Comparison of ENCODE assay signal across 1 cellular context in the genomic region with DNA sequence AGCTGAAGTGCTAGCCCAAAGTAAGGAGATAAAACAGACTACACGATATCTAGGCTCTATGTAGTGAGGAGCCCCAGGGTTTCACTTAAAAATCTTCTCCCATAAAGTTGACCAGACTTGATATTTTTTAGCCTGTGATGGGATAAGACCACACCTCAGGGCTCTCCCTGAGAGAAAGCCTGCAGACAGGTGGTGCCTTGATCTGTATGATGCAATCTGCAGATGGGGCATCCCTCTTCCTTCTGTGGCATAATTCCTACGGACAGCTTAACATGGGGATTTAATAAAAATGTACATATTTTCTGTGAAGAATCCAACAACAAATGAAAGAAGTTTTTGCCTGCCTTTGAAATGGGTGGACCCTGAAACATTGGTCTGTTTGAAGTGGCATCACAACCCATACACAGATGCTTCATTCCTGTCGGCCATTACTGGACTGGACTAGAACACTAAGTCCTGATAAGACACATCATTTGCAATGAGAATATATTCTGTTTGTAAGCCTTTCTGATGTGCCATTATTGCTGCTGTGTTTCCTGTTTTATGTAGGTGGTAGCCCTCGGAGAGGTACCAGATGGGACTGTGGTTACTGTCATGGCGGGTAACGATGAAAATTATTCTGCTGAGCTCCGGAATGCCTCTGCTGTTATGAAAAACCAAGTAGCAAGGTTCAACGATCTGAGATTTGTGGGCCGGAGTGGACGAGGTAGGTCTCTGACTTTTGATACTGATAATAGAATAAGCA.
TF ChIP-seq lines count a peak whose summit lies in the region.

No MANE protein-coding gene starts in this region.

TF ChIP-seq in H1, 55 proteins besides CTCF, POLR2A, EP300 and RAD21:
- TF ChIP-seq, protein P1, sequence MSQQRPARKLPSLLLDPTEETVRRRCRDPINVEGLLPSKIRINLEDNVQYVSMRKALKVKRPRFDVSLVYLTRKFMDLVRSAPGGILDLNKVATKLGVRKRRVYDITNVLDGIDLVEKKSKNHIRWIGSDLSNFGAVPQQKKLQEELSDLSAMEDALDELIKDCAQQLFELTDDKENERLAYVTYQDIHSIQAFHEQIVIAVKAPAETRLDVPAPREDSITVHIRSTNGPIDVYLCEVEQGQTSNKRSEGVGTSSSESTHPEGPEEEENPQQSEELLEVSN (IDR thresholded peaks at IDR 0.05): no peak
- TF ChIP-seq CHD1 (IDR thresholded peaks at IDR 0.05; ENCODE audit: low read depth, low read length) (no peak), POLR2AphosphoS5 (IDR thresholded peaks at IDR 0.05; ENCODE audit: low read depth, low read length) (no peak), ATF3 (IDR thresholded peaks at IDR 0.05; ENCODE audit: insufficient read depth, low read depth, low read length) (no peak), CEBPB (IDR thresholded peaks at IDR 0.05; ENCODE audit: low read depth, low read length) (peak; percentile 10; the same call in 1 of the 2 replicates), FOSL1 (IDR thresholded peaks at IDR 0.05; ENCODE audit: insufficient read depth, low read depth, low read length) (no peak)
